12 cellular contexts compared by ENCODE assay signal in the genomic region with DNA sequence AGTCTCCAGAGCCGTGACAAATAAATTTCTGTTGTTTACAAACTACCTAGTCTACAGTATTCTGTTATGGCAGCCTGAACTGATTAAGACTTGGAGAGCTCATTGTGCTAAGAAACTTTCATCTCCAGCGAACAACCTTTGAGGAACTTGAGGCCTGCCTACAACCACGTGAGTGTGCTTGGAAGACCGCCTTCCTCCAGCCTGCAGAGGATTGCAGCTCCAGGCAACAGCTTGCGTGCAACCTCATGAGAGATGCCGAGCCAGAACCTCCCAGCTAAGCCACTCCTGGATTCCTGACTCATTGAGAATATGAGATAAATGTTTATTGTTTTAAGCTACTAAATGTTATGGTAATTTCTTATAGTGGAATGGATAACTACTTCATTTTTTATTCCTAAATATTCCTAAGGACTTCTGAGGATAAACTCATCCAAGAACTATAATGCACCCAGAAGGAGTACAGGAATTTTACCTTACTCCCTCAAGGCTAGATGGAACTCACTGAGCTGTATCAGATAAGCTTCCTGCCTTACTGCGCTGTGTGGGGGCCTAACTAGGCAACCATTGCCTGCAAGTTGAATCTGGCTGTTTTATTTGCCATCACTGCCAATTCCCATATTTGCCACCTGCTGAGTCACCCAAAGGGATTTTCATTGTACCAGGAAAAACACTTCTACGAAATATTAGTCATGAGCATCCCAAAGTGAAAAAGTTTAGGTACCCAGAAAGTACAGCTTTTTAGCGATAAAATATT. TPM values are rescaled to one million over a fixed set of nuclear protein-coding genes. Genes with fewer than 3 reads are reported as not detected.
DNase-seq lines count a peak whose midpoint lies in the region; ATAC-seq and TF ChIP-seq lines count a peak whose summit lies in the region.
"Had no signal": no experiment of that assay in that cellular context is flagged by ENCODE, and none has a peak within 500 bp of the region (broad histone marks: within the 10 kb centered on the region; RNA-seq: fewer than 3 reads in every experiment).

No MANE protein-coding gene starts in this region.

- H3K9me3 ChIP-seq in RWPE2 (ENCODE audit: severe bottlenecking): no peaks in the 10 kb centered on the region

- H3K4me1 ChIP-seq in RWPE2 (ENCODE audit: insufficient read depth, poor library complexity, severe bottlenecking): no peaks in the 10 kb centered on the region
- no peaks in the 10 kb centered on the region for H3K4me1 ChIP-seq in GM23338 (ENCODE audit: insufficient read depth)

- no peak overlapping the region for H2AFZ ChIP-seq in GM23338

- H3K9me3 Mint-ChIP-seq in osteocyte (ENCODE audit: unreplicated experiment) (no peaks in the 10 kb centered on the region), GM23338 (no peaks in the 10 kb centered on the region)
- H3K9me3 Mint-ChIP-seq: IgD-negative memory B cell had no signal

- H3K4me1 Mint-ChIP-seq in osteocyte (ENCODE audit: unreplicated experiment) (peaks cover 4% of the 10 kb centered on the region), GM23338 (no peaks in the 10 kb centered on the region; the same call in 2 of the 3 replicates)

- no peaks in the 10 kb centered on the region for H3F3A ChIP-seq in GM23338 (replicated peaks; ENCODE audit: low read depth)

- H4K20me1 ChIP-seq in GM23338 (replicated peaks; ENCODE audit: insufficient read depth): no peaks in the 10 kb centered on the region

- H3K4me3 Mint-ChIP-seq in osteocyte (ENCODE audit: unreplicated experiment) (no peak overlapping the region), GM23338 (no peak overlapping the region)
- H3K4me3 Mint-ChIP-seq: activated naive CD8-positive, alpha-beta T cell had no signal

- TF ChIP-seq CTCF in RWPE2 (IDR thresholded peaks at IDR 0.05; ENCODE audit: poor library complexity, severe bottlenecking) (no peak), fibroblast of villous mesenchyme (IDR thresholded peaks at IDR 0.05; ENCODE audit: insufficient read depth, low read depth, low read length) (no peak), osteocyte (IDR thresholded peaks at IDR 0.05) (no peak), GM23338 (conservative IDR thresholded peaks at IDR 0.05; ENCODE audit: low read depth in 2 of 2) (no peak)

- H3K36me3 Mint-ChIP-seq in osteocyte (ENCODE audit: unreplicated experiment) (no peaks in the 10 kb centered on the region), GM23338 (ENCODE audit: low read depth) (no peaks in the 10 kb centered on the region)
- H3K36me3 Mint-ChIP-seq: activated naive CD8-positive, alpha-beta T cell had no signal

- ATAC-seq in RWPE2 (ENCODE audit: low read depth): peak; percentile 61; the same call in 2 of the 3 replicates
- ATAC-seq in HG02852 (IDR thresholded peaks at IDR 0.05; ENCODE audit: unreplicated experiment): no peak
- ATAC-seq in GM23338: no peak

- no peak overlapping the region for H3K4me3 ChIP-seq in RWPE2 (ENCODE audit: severe bottlenecking)
- H3K4me3 ChIP-seq in fibroblast of villous mesenchyme (ENCODE audit: low read depth, low read length): no peak overlapping the region
- no peak overlapping the region for H3K4me3 ChIP-seq in GM23338

- H3K4me2 ChIP-seq in GM23338: no peak overlapping the region

- H3K27me3 ChIP-seq in RWPE2 (ENCODE audit: insufficient read depth, poor library complexity, severe bottlenecking) (no peaks in the 10 kb centered on the region), GM23338 (ENCODE audit: insufficient read depth) (no peaks in the 10 kb centered on the region)

- no peaks in the 10 kb centered on the region for H3K79me2 ChIP-seq in GM23338 (replicated peaks; ENCODE audit: insufficient read depth)

- no peak overlapping the region for H3K27ac ChIP-seq in RWPE2 (ENCODE audit: poor library complexity, severe bottlenecking)
- no peak overlapping the region for H3K27ac ChIP-seq in GM23338 (ENCODE audit: low read depth)

- H3K27ac Mint-ChIP-seq in osteocyte (ENCODE audit: unreplicated experiment) (peak overlapping the region; percentile 29), GM23338 (no peak overlapping the region)
- H3K27ac Mint-ChIP-seq: activated naive CD8-positive, alpha-beta T cell; IgD-negative memory B cell had no signal

- H3K27me3 Mint-ChIP-seq in osteocyte (ENCODE audit: unreplicated experiment): peaks cover 11% of the 10 kb centered on the region
- H3K27me3 Mint-ChIP-seq in GM23338 (ENCODE audit: insufficient read depth, low read depth, poor library complexity): peaks cover 5% of the 10 kb centered on the region
- H3K27me3 Mint-ChIP-seq: activated naive CD8-positive, alpha-beta T cell; IgD-negative memory B cell had no signal

- DNase-seq in AG20443 (ENCODE audit: low spot score) (peak; percentile 88), RWPE2 (ENCODE audit: low spot score) (no peak), fibroblast of villous mesenchyme (ENCODE audit: low read depth) (peak; percentile 70), osteocyte (ENCODE audit: extremely low spot score, unreplicated experiment) (no peak), GM23338 (ENCODE audit: low spot score) (no peak), NCI-H2029 (lab: John Stamatoyannopoulos, UW) (no peak), cerebellar nuclear complex (lab: John Stamatoyannopoulos, UW) (no peak)
- DNase-seq: DMS79 had no signal

- 0 out of 2 replicates have a peak, but pooled peaks cover 5% of the 10 kb centered on the region for H3K9me2 ChIP-seq in GM23338 (ENCODE audit: insufficient read depth)

- H3K36me3 ChIP-seq in RWPE2 (ENCODE audit: low read depth): no peaks in the 10 kb centered on the region
- H3K36me3 ChIP-seq in GM23338 (ENCODE audit: insufficient read depth): no peaks in the 10 kb centered on the region

TF ChIP-seq in GM23338, 12 proteins besides CTCF, POLR2A, EP300 and RAD21 (continues in another document):
- TF ChIP-seq, protein P1, sequence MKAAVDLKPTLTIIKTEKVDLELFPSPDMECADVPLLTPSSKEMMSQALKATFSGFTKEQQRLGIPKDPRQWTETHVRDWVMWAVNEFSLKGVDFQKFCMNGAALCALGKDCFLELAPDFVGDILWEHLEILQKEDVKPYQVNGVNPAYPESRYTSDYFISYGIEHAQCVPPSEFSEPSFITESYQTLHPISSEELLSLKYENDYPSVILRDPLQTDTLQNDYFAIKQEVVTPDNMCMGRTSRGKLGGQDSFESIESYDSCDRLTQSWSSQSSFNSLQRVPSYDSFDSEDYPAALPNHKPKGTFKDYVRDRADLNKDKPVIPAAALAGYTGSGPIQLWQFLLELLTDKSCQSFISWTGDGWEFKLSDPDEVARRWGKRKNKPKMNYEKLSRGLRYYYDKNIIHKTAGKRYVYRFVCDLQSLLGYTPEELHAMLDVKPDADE (IDR thresholded peaks at IDR 0.05): no peak
- TF ChIP-seq CREB1 (CRISPR knock-in tag; IDR thresholded peaks at IDR 0.05; ENCODE audit: low read depth) (no peak), NANOG (IDR thresholded peaks at IDR 0.05; ENCODE audit: borderline replicate concordance) (no peak), JUNB (IDR thresholded peaks at IDR 0.05; ENCODE audit: unreplicated experiment) (no peak), POLR2AphosphoS5 (IDR thresholded peaks at IDR 0.05; ENCODE audit: low read depth) (no peak), EZH2phosphoT487 (IDR thresholded peaks at IDR 0.05; ENCODE audit: unreplicated experiment) (no peak), STAT1 (IDR thresholded peaks at IDR 0.05; ENCODE audit: unreplicated experiment) (no peak), ZNF114 (CRISPR knock-in tag; IDR thresholded peaks at IDR 0.05) (no peak)
- TF ChIP-seq, protein P2, sequence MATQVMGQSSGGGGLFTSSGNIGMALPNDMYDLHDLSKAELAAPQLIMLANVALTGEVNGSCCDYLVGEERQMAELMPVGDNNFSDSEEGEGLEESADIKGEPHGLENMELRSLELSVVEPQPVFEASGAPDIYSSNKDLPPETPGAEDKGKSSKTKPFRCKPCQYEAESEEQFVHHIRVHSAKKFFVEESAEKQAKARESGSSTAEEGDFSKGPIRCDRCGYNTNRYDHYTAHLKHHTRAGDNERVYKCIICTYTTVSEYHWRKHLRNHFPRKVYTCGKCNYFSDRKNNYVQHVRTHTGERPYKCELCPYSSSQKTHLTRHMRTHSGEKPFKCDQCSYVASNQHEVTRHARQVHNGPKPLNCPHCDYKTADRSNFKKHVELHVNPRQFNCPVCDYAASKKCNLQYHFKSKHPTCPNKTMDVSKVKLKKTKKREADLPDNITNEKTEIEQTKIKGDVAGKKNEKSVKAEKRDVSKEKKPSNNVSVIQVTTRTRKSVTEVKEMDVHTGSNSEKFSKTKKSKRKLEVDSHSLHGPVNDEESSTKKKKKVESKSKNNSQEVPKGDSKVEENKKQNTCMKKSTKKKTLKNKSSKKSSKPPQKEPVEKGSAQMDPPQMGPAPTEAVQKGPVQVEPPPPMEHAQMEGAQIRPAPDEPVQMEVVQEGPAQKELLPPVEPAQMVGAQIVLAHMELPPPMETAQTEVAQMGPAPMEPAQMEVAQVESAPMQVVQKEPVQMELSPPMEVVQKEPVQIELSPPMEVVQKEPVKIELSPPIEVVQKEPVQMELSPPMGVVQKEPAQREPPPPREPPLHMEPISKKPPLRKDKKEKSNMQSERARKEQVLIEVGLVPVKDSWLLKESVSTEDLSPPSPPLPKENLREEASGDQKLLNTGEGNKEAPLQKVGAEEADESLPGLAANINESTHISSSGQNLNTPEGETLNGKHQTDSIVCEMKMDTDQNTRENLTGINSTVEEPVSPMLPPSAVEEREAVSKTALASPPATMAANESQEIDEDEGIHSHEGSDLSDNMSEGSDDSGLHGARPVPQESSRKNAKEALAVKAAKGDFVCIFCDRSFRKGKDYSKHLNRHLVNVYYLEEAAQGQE (IDR thresholded peaks at IDR 0.05; ENCODE audit: unreplicated experiment): no peak

RNA-seq across cellular contexts. Expression of a gene that starts 17.6 kb away (rescaled TPM):
- not detected in 2 replicates for total RNA-seq in fibroblast of villous mesenchyme
- total RNA-seq in osteocyte: not detected in 2 replicates
- not detected in 2 replicates for total RNA-seq in GM23338 (2014; rRNA removed; shearing (Covaris generic))
- polyA plus RNA-seq in GM23338 (2016; fragmentation: Nextera tagmentation; extraction: Ambion mirVana): not detected in 2 replicates
- total RNA-seq: lung microvascular endothelial cell had no signal

RNA-seq across cellular contexts. Expression of a gene that starts 42.2 kb away (rescaled TPM):
- total RNA-seq in fibroblast of villous mesenchyme (72.2 and 92.0 TPM in 2 replicates), osteocyte (41.4 and 45.1 TPM in 2 replicates)
- total RNA-seq in GM23338 (2014; rRNA removed; shearing (Covaris generic)): 32.3 and 32.9 TPM in 2 replicates
- 26.5 TPM in 2 replicates for polyA plus RNA-seq in GM23338 (2016; fragmentation: Nextera tagmentation; extraction: Ambion mirVana)

RNA-seq across cellular contexts. Expression of a gene that starts 42.3 kb away (rescaled TPM):
- total RNA-seq in fibroblast of villous mesenchyme: 39.3 and 48.4 TPM in 2 replicates
- 64.5 and 65.2 TPM in 2 replicates for total RNA-seq in osteocyte
- total RNA-seq in GM23338 (2014; rRNA removed; shearing (Covaris generic)): 103 and 132 TPM in 2 replicates
- polyA plus RNA-seq in GM23338 (2016; fragmentation: Nextera tagmentation; extraction: Ambion mirVana): 49.5 and 51.1 TPM in 2 replicates

Comparison
In these comparisons a context has a peak if more than half of its experiments do, and no peak if none do; other contexts are left out.
1. DNase-seq: peak in AG20443 (single experiment) and fibroblast of villous mesenchyme (single experiment); none in RWPE2 (single experiment), osteocyte (single experiment), GM23338 (single experiment), NCI-H2029 (single experiment) and cerebellar nuclear complex (0 of 2).